In the genomic region with DNA sequence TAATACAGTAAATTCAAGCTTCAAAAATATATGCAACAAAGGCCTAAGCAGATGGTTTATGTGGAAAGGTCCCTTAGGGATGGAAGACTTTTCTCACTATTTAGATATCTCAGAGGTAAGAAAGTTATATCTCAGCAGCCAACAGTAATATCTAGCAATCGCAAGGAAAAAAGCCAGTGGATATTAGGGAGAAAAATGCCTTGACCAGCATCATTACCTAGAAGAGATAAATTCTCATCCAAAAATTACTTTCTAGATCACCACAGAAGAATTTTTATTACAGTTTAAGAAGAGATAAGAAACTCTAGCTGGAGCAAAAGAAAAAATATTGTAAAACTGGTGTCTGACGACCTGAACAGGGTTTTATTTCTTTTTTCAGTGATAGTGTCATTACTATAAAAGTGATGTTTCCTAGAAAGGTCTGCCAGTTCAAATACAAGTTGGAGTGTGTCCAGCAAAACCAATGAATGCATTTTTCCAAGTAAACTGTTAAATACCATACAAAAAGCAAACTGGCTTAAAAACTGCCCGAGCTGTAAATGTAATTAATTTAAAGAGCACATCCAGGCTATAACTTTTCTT, we compare ENCODE assay signal across 1 cellular context.
TF ChIP-seq lines count a peak whose summit lies in the region.

No MANE protein-coding gene starts in this region.

TF ChIP-seq in GM23338, 12 proteins besides CTCF, POLR2A, EP300 and RAD21 (continued from another document):
- TF ChIP-seq ZNF462 (CRISPR knock-in tag; IDR thresholded peaks at IDR 0.05) (no peak), STAT1 (IDR thresholded peaks at IDR 0.05; ENCODE audit: unreplicated experiment) (no peak), EZH2 (IDR thresholded peaks at IDR 0.05; ENCODE audit: low read depth, unreplicated experiment) (no peak), EZH2phosphoT487 (IDR thresholded peaks at IDR 0.05; ENCODE audit: unreplicated experiment) (no peak), ZNF331 (CRISPR knock-in tag; IDR thresholded peaks at IDR 0.05; ENCODE audit: low read depth) (no peak), POLR2AphosphoS5 (IDR thresholded peaks at IDR 0.05; ENCODE audit: low read depth) (no peak), JUNB (IDR thresholded peaks at IDR 0.05; ENCODE audit: unreplicated experiment) (no peak), ZNF114 (CRISPR knock-in tag; IDR thresholded peaks at IDR 0.05) (no peak), CREB1 (CRISPR knock-in tag; IDR thresholded peaks at IDR 0.05; ENCODE audit: low read depth) (no peak)
- TF ChIP-seq, protein P1, sequence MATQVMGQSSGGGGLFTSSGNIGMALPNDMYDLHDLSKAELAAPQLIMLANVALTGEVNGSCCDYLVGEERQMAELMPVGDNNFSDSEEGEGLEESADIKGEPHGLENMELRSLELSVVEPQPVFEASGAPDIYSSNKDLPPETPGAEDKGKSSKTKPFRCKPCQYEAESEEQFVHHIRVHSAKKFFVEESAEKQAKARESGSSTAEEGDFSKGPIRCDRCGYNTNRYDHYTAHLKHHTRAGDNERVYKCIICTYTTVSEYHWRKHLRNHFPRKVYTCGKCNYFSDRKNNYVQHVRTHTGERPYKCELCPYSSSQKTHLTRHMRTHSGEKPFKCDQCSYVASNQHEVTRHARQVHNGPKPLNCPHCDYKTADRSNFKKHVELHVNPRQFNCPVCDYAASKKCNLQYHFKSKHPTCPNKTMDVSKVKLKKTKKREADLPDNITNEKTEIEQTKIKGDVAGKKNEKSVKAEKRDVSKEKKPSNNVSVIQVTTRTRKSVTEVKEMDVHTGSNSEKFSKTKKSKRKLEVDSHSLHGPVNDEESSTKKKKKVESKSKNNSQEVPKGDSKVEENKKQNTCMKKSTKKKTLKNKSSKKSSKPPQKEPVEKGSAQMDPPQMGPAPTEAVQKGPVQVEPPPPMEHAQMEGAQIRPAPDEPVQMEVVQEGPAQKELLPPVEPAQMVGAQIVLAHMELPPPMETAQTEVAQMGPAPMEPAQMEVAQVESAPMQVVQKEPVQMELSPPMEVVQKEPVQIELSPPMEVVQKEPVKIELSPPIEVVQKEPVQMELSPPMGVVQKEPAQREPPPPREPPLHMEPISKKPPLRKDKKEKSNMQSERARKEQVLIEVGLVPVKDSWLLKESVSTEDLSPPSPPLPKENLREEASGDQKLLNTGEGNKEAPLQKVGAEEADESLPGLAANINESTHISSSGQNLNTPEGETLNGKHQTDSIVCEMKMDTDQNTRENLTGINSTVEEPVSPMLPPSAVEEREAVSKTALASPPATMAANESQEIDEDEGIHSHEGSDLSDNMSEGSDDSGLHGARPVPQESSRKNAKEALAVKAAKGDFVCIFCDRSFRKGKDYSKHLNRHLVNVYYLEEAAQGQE (IDR thresholded peaks at IDR 0.05; ENCODE audit: unreplicated experiment): no peak
